In the genomic region with DNA sequence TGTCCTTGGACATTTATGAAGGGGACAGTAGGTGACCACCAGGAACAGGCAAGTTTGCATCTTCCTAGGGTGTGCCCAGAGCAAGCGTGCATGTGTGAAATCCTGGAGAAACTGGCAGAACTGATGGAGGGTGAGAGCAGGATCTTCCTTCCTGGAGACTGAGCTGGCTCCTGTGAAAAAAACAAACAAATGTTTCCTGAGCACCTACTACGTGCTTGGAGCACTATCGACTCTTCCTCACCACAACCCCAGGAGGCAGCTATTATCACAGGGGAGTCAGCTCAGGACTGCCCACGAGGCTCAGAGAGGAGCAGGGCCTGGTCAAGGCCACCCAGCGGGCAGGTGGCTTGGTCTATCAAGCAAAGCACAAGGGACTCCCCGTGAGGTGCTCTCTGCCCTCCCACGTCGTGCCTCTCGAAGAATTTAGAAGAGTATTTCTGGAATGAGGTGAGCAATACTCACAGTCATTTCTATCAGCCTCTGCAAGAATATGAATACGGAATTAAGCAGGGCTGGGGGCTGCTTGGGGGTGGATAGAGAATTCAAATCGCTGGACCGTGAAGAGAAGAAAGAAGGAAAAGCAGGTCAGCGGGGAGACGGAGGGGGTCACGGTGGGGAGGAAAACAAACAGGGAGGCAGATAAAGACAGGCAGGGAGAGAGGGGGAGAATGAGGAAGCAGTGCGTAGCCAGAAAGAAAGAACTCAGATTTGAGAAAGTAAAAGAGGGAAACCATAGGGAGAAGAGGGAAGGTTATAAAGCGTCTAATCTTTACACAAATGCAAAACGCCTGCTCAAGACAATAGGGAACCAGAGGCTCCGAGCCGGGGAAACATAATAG, we compare ENCODE assay signal across 11 cellular contexts. TPM values are rescaled to one million over a fixed set of nuclear protein-coding genes. Genes with fewer than 3 reads are reported as not detected.
DNase-seq lines count a peak whose midpoint lies in the region; ATAC-seq, FAIRE-seq and TF ChIP-seq lines count a peak whose summit lies in the region.
"Had no signal": no experiment of that assay in that cellular context is flagged by ENCODE, and none has a peak within 500 bp of the region (broad histone marks: within the 10 kb centered on the region; RNA-seq: fewer than 3 reads in every experiment).

No MANE protein-coding gene starts in this region.

- H3K27ac ChIP-seq in right atrium auricular region (peak overlapping the region; percentile 52 to 54), SJCRH30 (peak overlapping the region; percentile 83)
- H3K27ac ChIP-seq: left lung had no signal

- no peak overlapping the region for H3K4me3 ChIP-seq in right atrium auricular region
- peak overlapping the region; percentile 52 for H3K4me3 ChIP-seq in SJCRH30
- H3K4me3 ChIP-seq: left lung had no signal

- intact Hi-C loops in Right ventricle myocardium inferior (cut with DNase I): no loop called here

- no peak for ATAC-seq in Right ventricle myocardium inferior

- H3K36me3 ChIP-seq in right atrium auricular region (no peaks in the 10 kb centered on the region), SJCRH30 (no peaks in the 10 kb centered on the region)
- H3K36me3 ChIP-seq: left lung had no signal

- H3K27me3 ChIP-seq in right atrium auricular region (no peaks in the 10 kb centered on the region), SJCRH30 (no peaks in the 10 kb centered on the region)

- H3K9me3 ChIP-seq in right atrium auricular region (no peaks in the 10 kb centered on the region), SJCRH30 (replicated peaks) (no peaks in the 10 kb centered on the region)
- H3K9me3 ChIP-seq: left lung had no signal

- TF ChIP-seq CTCF in right atrium auricular region (IDR thresholded peaks at IDR 0.05): no peak

- DNase-seq in right atrium auricular region (ENCODE audit: low spot score): no peak
- DNase-seq in Right ventricle myocardium inferior (ENCODE audit: missing footprints): no peak
- DNase-seq in SJCRH30: peak; percentile 71 to 86
- peak; percentile 69 for DNase-seq in iris pigment epithelial cell (ENCODE audit: low read depth)
- peak; percentile 68 for DNase-seq in urothelium cell line (ENCODE audit: low spot score)
- DNase-seq in GF-D8 (lab: John Stamatoyannopoulos, UW): no peak
- no peak for DNase-seq in stimulated activated CD4-positive, alpha-beta T cell treated with anti-CD3 and anti-CD28 coated beads, Interleukin-4, amount 100 ng/mL, for 24 hours
- DNase-seq in LoVo (ENCODE audit: low spot score): no peak
- DNase-seq: activated B cell treated with CpG ODN at 0.5 μM for 24 hours, NCI-H1417 treated with DMSO at 0.1 percent for 48 hours had no signal

- H3K4me1 ChIP-seq in right atrium auricular region (peaks cover 0 to 78% of the 10 kb centered on the region in 2 donors), SJCRH30 (peaks cover 58% of the 10 kb centered on the region)

- FAIRE-seq in urothelium cell line (lab: Jason Lieb, UNC): peak; percentile 20

RNA-seq across cellular contexts. Expression of a gene that starts 1.8 kb away (rescaled TPM):
- under 1 TPM in 1 of 2 donors, not detected in 1; 0.78 TPM for total RNA-seq in right atrium auricular region
- total RNA-seq in Right ventricle myocardium inferior: not detected
- 0.18 and 0.32 TPM in 2 replicates for total RNA-seq in SJCRH30 (2014; rRNA removed; shearing (Covaris generic))
- total RNA-seq: activated B cell treated with CpG ODN at 0.5 μM for 24 hours had no signal

Comparison
In these comparisons a context has a peak if more than half of its experiments do, and no peak if none do; other contexts are left out.
1. DNase-seq: peak in SJCRH30 (2 of 2), iris pigment epithelial cell (single experiment) and urothelium cell line (single experiment); none in right atrium auricular region (single experiment), Right ventricle myocardium inferior (single experiment), GF-D8 (single experiment), stimulated activated CD4-positive, alpha-beta T cell treated with anti-CD3 and anti-CD28 coated beads, Interleukin-4, amount 100 ng/mL, for 24 hours (single experiment) and LoVo (single experiment).